ENCODE assay signal across 8 cellular contexts in genomic region chr1:11719313-11720032, GRCh38. TPM values are rescaled to one million over a fixed set of nuclear protein-coding genes. Genes with fewer than 3 reads are reported as not detected.
DNase-seq lines count a peak whose midpoint lies in the region; ATAC-seq and TF ChIP-seq lines count a peak whose summit lies in the region.

No MANE protein-coding gene starts in this region.

- H3K27me3 Mint-ChIP-seq in activated T-cell treated with anti-CD3 and anti-CD28 coated beads, Interleukin-2, amount 50 U/mL, for 72 hours (ENCODE audit: low read depth): no peaks in the 10 kb centered on the region
- H3K27me3 Mint-ChIP-seq in natural killer cell treated with Interleukin-12 subunit alpha and Interleukin-12 subunit beta and Interleukin-15 and Interleukin-18, amount 100 ng/mL, for 72 hours: no peaks in the 10 kb centered on the region
- H3K27me3 Mint-ChIP-seq in stimulated activated naive B cell treated with anti-CD40 and anti-IgM and Interleukin-4, amounts not matched to agents 10 μg/mL and 1 μg/mL and 100 μg/mL, for 72 hours: no peaks in the 10 kb centered on the region

- TF ChIP-seq POLR2A in Peyer's patch (IDR thresholded peaks at IDR 0.05): no peak

- peaks cover 13% of the 10 kb centered on the region for H3K4me1 Mint-ChIP-seq in activated T-cell treated with anti-CD3 and anti-CD28 coated beads, Interleukin-2, amount 50 U/mL, for 72 hours (ENCODE audit: low read depth)
- peaks cover 19 to 22% of the 10 kb centered on the region in 2 donors for H3K4me1 Mint-ChIP-seq in natural killer cell treated with Interleukin-12 subunit alpha and Interleukin-12 subunit beta and Interleukin-15 and Interleukin-18, amount 100 ng/mL, for 72 hours (ENCODE audit: low read depth in 2 of 2)
- peaks cover 9 to 14% of the 10 kb centered on the region in 2 donors for H3K4me1 Mint-ChIP-seq in stimulated activated naive B cell treated with anti-CD40 and anti-IgM and Interleukin-4, amounts not matched to agents 10 μg/mL and 1 μg/mL and 100 μg/mL, for 72 hours

- peak overlapping the region; percentile 85 to 86 for H3K4me3 Mint-ChIP-seq in activated T-cell treated with anti-CD3 and anti-CD28 coated beads, Interleukin-2, amount 50 U/mL, for 72 hours
- H3K4me3 Mint-ChIP-seq in natural killer cell treated with Interleukin-12 subunit alpha and Interleukin-12 subunit beta and Interleukin-15 and Interleukin-18, amount 100 ng/mL, for 72 hours: peak overlapping the region; percentile 88
- H3K4me3 Mint-ChIP-seq in stimulated activated naive B cell treated with anti-CD40 and anti-IgM and Interleukin-4, amounts not matched to agents 10 μg/mL and 1 μg/mL and 100 μg/mL, for 72 hours: peak overlapping the region; percentile 89 to 94

- H3K27ac ChIP-seq in Peyer's patch: peak overlapping the region; percentile 57 to 91 (median 74)

- peak; percentile 21 for DNase-seq in HT1080 (ENCODE audit: low read depth)
- peak; percentile 85 to 96 (median 94) for DNase-seq in Peyer's patch
- peak; percentile 75 to 86 for DNase-seq in activated T-cell treated with anti-CD3 and anti-CD28 coated beads, Interleukin-2, amount 50 U/mL, for 72 hours
- DNase-seq in fibroblast of gingiva (ENCODE audit: low read depth): peak; percentile 59
- peak; percentile 84 for DNase-seq in natural killer cell treated with Interleukin-12 subunit alpha and Interleukin-12 subunit beta and Interleukin-15 and Interleukin-18, amount 100 ng/mL, for 72 hours (ENCODE audit: low spot score)
- DNase-seq in stimulated activated naive B cell treated with anti-CD40 and anti-IgM and Interleukin-4, amounts not matched to agents 10 μg/mL and 1 μg/mL and 100 μg/mL, for 72 hours: peak; percentile 72

- H3K27me3 ChIP-seq in Peyer's patch: no peaks in the 10 kb centered on the region

- no peaks in the 10 kb centered on the region for H3K36me3 ChIP-seq in Peyer's patch

- H3K9me3 Mint-ChIP-seq in activated T-cell treated with anti-CD3 and anti-CD28 coated beads, Interleukin-2, amount 50 U/mL, for 72 hours: no peaks in the 10 kb centered on the region
- no peaks in the 10 kb centered on the region for H3K9me3 Mint-ChIP-seq in natural killer cell treated with Interleukin-12 subunit alpha and Interleukin-12 subunit beta and Interleukin-15 and Interleukin-18, amount 100 ng/mL, for 72 hours
- H3K9me3 Mint-ChIP-seq in stimulated activated naive B cell treated with anti-CD40 and anti-IgM and Interleukin-4, amounts not matched to agents 10 μg/mL and 1 μg/mL and 100 μg/mL, for 72 hours: no peaks in the 10 kb centered on the region

- no peaks in the 10 kb centered on the region for H3K4me1 ChIP-seq in Peyer's patch

- no peaks in the 10 kb centered on the region for H3K36me3 Mint-ChIP-seq in activated T-cell treated with anti-CD3 and anti-CD28 coated beads, Interleukin-2, amount 50 U/mL, for 72 hours (ENCODE audit: insufficient read depth in 2 of 2)
- no peaks in the 10 kb centered on the region for H3K36me3 Mint-ChIP-seq in natural killer cell treated with Interleukin-12 subunit alpha and Interleukin-12 subunit beta and Interleukin-15 and Interleukin-18, amount 100 ng/mL, for 72 hours
- no peaks in the 10 kb centered on the region for H3K36me3 Mint-ChIP-seq in stimulated activated naive B cell treated with anti-CD40 and anti-IgM and Interleukin-4, amounts not matched to agents 10 μg/mL and 1 μg/mL and 100 μg/mL, for 72 hours

- peak overlapping the region; percentile 64 for H3K27ac Mint-ChIP-seq in activated T-cell treated with anti-CD3 and anti-CD28 coated beads, Interleukin-2, amount 50 U/mL, for 72 hours
- H3K27ac Mint-ChIP-seq in natural killer cell treated with Interleukin-12 subunit alpha and Interleukin-12 subunit beta and Interleukin-15 and Interleukin-18, amount 100 ng/mL, for 72 hours: peak overlapping the region; percentile 94 to 96
- peak overlapping the region; percentile 92 for H3K27ac Mint-ChIP-seq in stimulated activated naive B cell treated with anti-CD40 and anti-IgM and Interleukin-4, amounts not matched to agents 10 μg/mL and 1 μg/mL and 100 μg/mL, for 72 hours

- ATAC-seq in activated T-cell treated with anti-CD3 and anti-CD28 coated beads, Interleukin-2, amount 50 U/mL, for 72 hours (replicated peaks in 1 of 2): peak; percentile 81 to 86
- peak; percentile 93 for ATAC-seq in natural killer cell treated with Interleukin-12 subunit alpha and Interleukin-12 subunit beta and Interleukin-15 and Interleukin-18, amount 100 ng/mL, for 72 hours
- ATAC-seq in stimulated activated naive B cell treated with anti-CD40 and anti-IgM and Interleukin-4, amounts not matched to agents 10 μg/mL and 1 μg/mL and 100 μg/mL, for 72 hours (replicated peaks): peak; percentile 91 to 92
- no peak for ATAC-seq in HG02642 (IDR thresholded peaks at IDR 0.05; ENCODE audit: poor library complexity, unreplicated experiment)

- H3K4me3 ChIP-seq in GM08714 (ENCODE audit: low read length) (peak overlapping the region; percentile 6; the same call in 1 of the 2 replicates), Peyer's patch (peak overlapping the region; percentile 35 to 56 (median 48))

- no peaks in the 10 kb centered on the region for H3K9me3 ChIP-seq in Peyer's patch

- TF ChIP-seq CTCF in Peyer's patch (IDR thresholded peaks at IDR 0.05): peak; percentile 86 to 96 (median 90)

RNA-seq across cellular contexts. Expression of gene AGTRAP, which starts 16.5 kb away (rescaled TPM):
- 69.3 and 73.9 TPM in 2 replicates for total RNA-seq in HT1080 (2014; rRNA removed; shearing (Covaris generic))
- 54.6 and 65.4 TPM in 2 replicates for polyA plus RNA-seq in HT1080 (2015; cell fraction: cytosol; rRNA removed)
- polyA plus RNA-seq in HT1080 (2015; cell fraction: nucleus; rRNA removed): 42.0 and 50.7 TPM in 2 replicates
- 10 to 100 TPM in 3 of 4 donors, 1 to 10 TPM in 1; 9.5 to 32.2 (median 25.5) TPM for total RNA-seq in Peyer's patch
- total RNA-seq in activated T-cell treated with anti-CD3 and anti-CD28 coated beads, Interleukin-2, amount 50 U/mL, for 72 hours: 10 to 100 TPM; 12.6 to 13.4 TPM
- total RNA-seq in natural killer cell treated with Interleukin-12 subunit alpha and Interleukin-12 subunit beta and Interleukin-15 and Interleukin-18, amount 100 ng/mL, for 72 hours: 10 to 100 TPM; 40.3 to 52.0 TPM

RNA-seq across cellular contexts. Expression of gene DRAXIN, which starts 28.0 kb away (rescaled TPM):
- 0.32 and 0.57 TPM in 2 replicates for total RNA-seq in HT1080 (2014; rRNA removed; shearing (Covaris generic))
- polyA plus RNA-seq in HT1080 (2015; cell fraction: cytosol; rRNA removed): 0.02 TPM in 1 of 2 replicates, not detected in the other
- polyA plus RNA-seq in HT1080 (2015; cell fraction: nucleus; rRNA removed): 0.05 TPM in 1 of 2 replicates, not detected in the other
- total RNA-seq in Peyer's patch: not detected
- under 1 TPM; 0.12 to 0.30 TPM for total RNA-seq in activated T-cell treated with anti-CD3 and anti-CD28 coated beads, Interleukin-2, amount 50 U/mL, for 72 hours
- 10 to 100 TPM; 29.3 to 41.5 TPM for total RNA-seq in natural killer cell treated with Interleukin-12 subunit alpha and Interleukin-12 subunit beta and Interleukin-15 and Interleukin-18, amount 100 ng/mL, for 72 hours

RNA-seq across cellular contexts. Expression of gene MAD2L2, which starts 38.5 kb away (rescaled TPM):
- total RNA-seq in HT1080 (2014; rRNA removed; shearing (Covaris generic)): 70.5 and 72.2 TPM in 2 replicates
- 36.3 and 48.7 TPM in 2 replicates for polyA plus RNA-seq in HT1080 (2015; cell fraction: cytosol; rRNA removed)
- 18.4 and 21.5 TPM in 2 replicates for polyA plus RNA-seq in HT1080 (2015; cell fraction: nucleus; rRNA removed)
- 10 to 100 TPM in 3 of 4 donors, 1 to 10 TPM in 1; 10.0 to 50.3 (median 11.5) TPM for total RNA-seq in Peyer's patch
- total RNA-seq in activated T-cell treated with anti-CD3 and anti-CD28 coated beads, Interleukin-2, amount 50 U/mL, for 72 hours: 10 to 100 TPM; 76.5 to 78.7 TPM
- 100 to 1,000 TPM; 115 to 153 TPM for total RNA-seq in natural killer cell treated with Interleukin-12 subunit alpha and Interleukin-12 subunit beta and Interleukin-15 and Interleukin-18, amount 100 ng/mL, for 72 hours

RNA-seq across cellular contexts. Expression of gene C1orf167, which starts 42.5 kb away (rescaled TPM):
- total RNA-seq in HT1080 (2014; rRNA removed; shearing (Covaris generic)): not detected in 2 replicates
- polyA plus RNA-seq in HT1080 (2015; cell fraction: cytosol; rRNA removed): 0.02 TPM in 1 of 2 replicates, not detected in the other
- polyA plus RNA-seq in HT1080 (2015; cell fraction: nucleus; rRNA removed): 0.14 and 0.53 TPM in 2 replicates
- total RNA-seq in Peyer's patch: not detected
- under 1 TPM in 1 of 2 donors, not detected in 1; 0.41 TPM for total RNA-seq in activated T-cell treated with anti-CD3 and anti-CD28 coated beads, Interleukin-2, amount 50 U/mL, for 72 hours
- total RNA-seq in natural killer cell treated with Interleukin-12 subunit alpha and Interleukin-12 subunit beta and Interleukin-15 and Interleukin-18, amount 100 ng/mL, for 72 hours: not detected

RNA-seq across cellular contexts. Expression of gene FBXO6, which starts 55.5 kb away (rescaled TPM):
- total RNA-seq in HT1080 (2014; rRNA removed; shearing (Covaris generic)): 8.5 and 9.4 TPM in 2 replicates
- polyA plus RNA-seq in HT1080 (2015; cell fraction: cytosol; rRNA removed): 7.8 and 10.6 TPM in 2 replicates
- polyA plus RNA-seq in HT1080 (2015; cell fraction: nucleus; rRNA removed): 2.6 and 3.8 TPM in 2 replicates
- total RNA-seq in Peyer's patch: 10 to 100 TPM in 2 of 4 donors, 1 to 10 TPM in 1, not detected in 1; 5.6 to 10.3 (median 10.3) TPM
- 10 to 100 TPM; 10.9 to 11.3 TPM for total RNA-seq in activated T-cell treated with anti-CD3 and anti-CD28 coated beads, Interleukin-2, amount 50 U/mL, for 72 hours
- total RNA-seq in natural killer cell treated with Interleukin-12 subunit alpha and Interleukin-12 subunit beta and Interleukin-15 and Interleukin-18, amount 100 ng/mL, for 72 hours: 100 to 1,000 TPM in 1 of 2 donors, 10 to 100 TPM in 1; 42.9 to 106 TPM

Comparison
In these comparisons a context has a peak if more than half of its experiments do, and no peak if none do; other contexts are left out.
1. DNase-seq: peak in every context shown above with its lines; median percentile 94 in Peyer's patch; 84 in natural killer cell treated with Interleukin-12 subunit alpha and Interleukin-12 subunit beta and Interleukin-15 and Interleukin-18, amount 100 ng/mL, for 72 hours; 80 in activated T-cell treated with anti-CD3 and anti-CD28 coated beads, Interleukin-2, amount 50 U/mL, for 72 hours; 72 in stimulated activated naive B cell treated with anti-CD40 and anti-IgM and Interleukin-4, amounts not matched to agents 10 μg/mL and 1 μg/mL and 100 μg/mL, for 72 hours; 59 in fibroblast of gingiva; 21 in HT1080.
2. RNA of gene DRAXIN, which starts 28.0 kb away (total RNA-seq): 29.3 to 41.5 TPM in natural killer cell treated with Interleukin-12 subunit alpha and Interleukin-12 subunit beta and Interleukin-15 and Interleukin-18, amount 100 ng/mL, for 72 hours; 0.32 to 0.57 TPM in HT1080, 0.12 to 0.30 TPM in activated T-cell treated with anti-CD3 and anti-CD28 coated beads, Interleukin-2, amount 50 U/mL, for 72 hours and not detected in Peyer's patch; every median in the first group is over 10 times any median in the second.
3. Peak in every context shown above with its lines, with median percentiles within 50 percentile points of each other: H3K27ac Mint-ChIP-seq and H3K4me3 Mint-ChIP-seq.